12 cellular contexts compared by ENCODE assay signal in genomic region chr2:70627499-70627898, GRCh38.
DNase-seq lines count a peak whose midpoint lies in the region; ATAC-seq and TF ChIP-seq lines count a peak whose summit lies in the region.
"Had no signal": no experiment of that assay in that cellular context is flagged by ENCODE, and none has a peak within 500 bp of the region (broad histone marks: within the 10 kb centered on the region; RNA-seq: fewer than 3 reads in every experiment).

No MANE protein-coding gene starts in this region.

- peak overlapping the region; percentile 33 for H3K27ac ChIP-seq in hepatocyte
- H3K27ac ChIP-seq in Karpas-422 (ENCODE audit: low read length): no peak overlapping the region

- H2AFZ ChIP-seq in hepatocyte (no peak overlapping the region), Karpas-422 (ENCODE audit: low read length) (no peak overlapping the region)

- H3K4me1 ChIP-seq in hepatocyte (ENCODE audit: insufficient read depth) (peaks cover 12% of the 10 kb centered on the region), Karpas-422 (ENCODE audit: low read length) (no peaks in the 10 kb centered on the region)

- no peak overlapping the region for H3K9ac ChIP-seq in Karpas-422 (ENCODE audit: low read length)

- no peak for ATAC-seq in HG03432 (IDR thresholded peaks at IDR 0.05; ENCODE audit: unreplicated experiment)
- ATAC-seq: activated naive CD4-positive, alpha-beta T cell treated with anti-CD3 and anti-CD28 coated beads, Interleukin-2, amount 50 U/mL, for 72 hours had no signal

- DNase-seq in DMS153 (lab: John Stamatoyannopoulos, UW) (peak; percentile 67), NCI-H1092 (lab: John Stamatoyannopoulos, UW) (peak; percentile 17), RPMI7951 (ENCODE audit: low read depth) (peak; percentile 39), hepatocyte (ENCODE audit: low spot score) (peak; percentile 59), Karpas-422 (no peak), foreskin melanocyte (no peak), NCI-H187 (lab: John Stamatoyannopoulos, UW) (no peak)
- DNase-seq: cerebellar nuclear complex; NCI-H2171 treated with DMSO at 0.1 percent for 48 hours; stimulated activated CD4-positive, alpha-beta T cell treated with anti-CD3 and anti-CD28 coated beads, Interleukin-4, amount 100 ng/mL, for 1 hour had no signal

- no peaks in the 10 kb centered on the region for H3K27me3 ChIP-seq in hepatocyte
- H3K27me3 ChIP-seq in Karpas-422 (ENCODE audit: low read length): no peaks in the 10 kb centered on the region

- H3K79me2 ChIP-seq in hepatocyte: no peaks in the 10 kb centered on the region
- H3K79me2 ChIP-seq in Karpas-422 (ENCODE audit: low read length): no peaks in the 10 kb centered on the region

- H3K4me2 ChIP-seq in hepatocyte: peak overlapping the region; percentile 15
- H3K4me2 ChIP-seq in Karpas-422 (ENCODE audit: low read depth, low read length, poor library complexity, severe bottlenecking): no peak overlapping the region

- H3K4me3 ChIP-seq in hepatocyte (no peak overlapping the region), Karpas-422 (ENCODE audit: low read length) (no peak overlapping the region)

- TF ChIP-seq CTCF in hepatocyte (IDR thresholded peaks at IDR 0.05; ENCODE audit: poor library complexity): no peak

- H3K9me3 ChIP-seq in hepatocyte (ENCODE audit: low read depth): no peaks in the 10 kb centered on the region
- no peaks in the 10 kb centered on the region for H3K9me3 ChIP-seq in Karpas-422 (ENCODE audit: low read length)

- H3K9me2 ChIP-seq in hepatocyte (replicated peaks; ENCODE audit: insufficient read depth) (no peaks in the 10 kb centered on the region), Karpas-422 (replicated peaks; ENCODE audit: insufficient read depth, low read length) (no peaks in the 10 kb centered on the region)

- no peaks in the 10 kb centered on the region for H4K20me1 ChIP-seq in hepatocyte (ENCODE audit: insufficient read depth, poor library complexity, severe bottlenecking)
- no peaks in the 10 kb centered on the region for H4K20me1 ChIP-seq in Karpas-422 (ENCODE audit: insufficient read depth, low read depth, low read length)

- no peaks in the 10 kb centered on the region for H3K36me3 ChIP-seq in hepatocyte (replicated peaks; ENCODE audit: insufficient read depth, low read depth)
- no peaks in the 10 kb centered on the region for H3K36me3 ChIP-seq in Karpas-422 (ENCODE audit: insufficient read depth, low read length)

Comparison
In these comparisons a context has a peak if more than half of its experiments do, and no peak if none do; other contexts are left out.
1. DNase-seq: peak in DMS153 (single experiment), NCI-H1092 (single experiment), RPMI7951 (single experiment) and hepatocyte (single experiment); none in Karpas-422 (single experiment), foreskin melanocyte (single experiment) and NCI-H187 (0 of 2).